Comparison of ENCODE assay signal across 8 cellular contexts in genomic region chr7:55964802-55965470, GRCh38. TPM values are rescaled to one million over a fixed set of nuclear protein-coding genes. Genes with fewer than 3 reads are reported as not detected.
DNase-seq lines count a peak whose midpoint lies in the region; ATAC-seq and TF ChIP-seq lines count a peak whose summit lies in the region.

No MANE protein-coding gene starts in this region.

- intact Hi-C loops in activated T-helper 1 cell treated with anti-CD3 and anti-CD28 coated beads, Interleukin-12 subunit alpha, Interleukin-12 subunit beta, Interleukin-2, Interleukin-4 antibody, amounts not matched to agents 30 ng/mL and 10 ng/mL and 1 ng/mL, durations not matched to agents 14 hours and 24 hours and 36 hours (cut with micrococcal nuclease) = loop anchor here (1.0 to 10.0 kb wide), 6 partner anchors 14 to 530 kb away; partner anchors contain the start of genes CCT6A, CHCHD2, MRPS17 and PSPH

- H3F3A ChIP-seq in neural cell (ENCODE audit: insufficient read depth, low read length, poor library complexity, severe bottlenecking) = no peaks in the 10 kb centered on the region

- peaks cover 34% of the 10 kb centered on the region for H3K79me2 ChIP-seq in neural cell (replicated peaks; ENCODE audit: insufficient read depth, low read length)

- no peaks in the 10 kb centered on the region for H3K27me3 ChIP-seq in neural cell (ENCODE audit: insufficient read depth, low read depth, low read length)

- H3K4me3 ChIP-seq in fibroblast of villous mesenchyme (ENCODE audit: low read depth, low read length) = peak overlapping the region; percentile 62
- H3K4me3 ChIP-seq in neural cell (ENCODE audit: low read length) = peak overlapping the region; percentile 86

- H2AFZ ChIP-seq in neural cell (ENCODE audit: low read depth, low read length) = peak overlapping the region; percentile 45

- no peaks in the 10 kb centered on the region for H3K36me3 ChIP-seq in neural cell (ENCODE audit: insufficient read depth, low read length)

- no peaks in the 10 kb centered on the region for H4K20me1 ChIP-seq in neural cell (ENCODE audit: insufficient read depth)

- no peaks in the 10 kb centered on the region for H3K9me3 Mint-ChIP-seq in activated T-helper 1 cell treated with anti-CD3 and anti-CD28 coated beads, Interleukin-12 subunit alpha, Interleukin-12 subunit beta, Interleukin-2, Interleukin-4 antibody, amounts not matched to agents 30 ng/mL and 10 ng/mL and 1 ng/mL, durations not matched to agents 14 hours and 24 hours and 36 hours

- no peaks in the 10 kb centered on the region for H3K9me2 ChIP-seq in neural cell (ENCODE audit: insufficient read depth, low read length)

- peak overlapping the region; percentile 84 for H3K9ac ChIP-seq in neural cell (ENCODE audit: low read length)

- peaks cover 26% of the 10 kb centered on the region for H3K4me1 Mint-ChIP-seq in activated T-helper 1 cell treated with anti-CD3 and anti-CD28 coated beads, Interleukin-12 subunit alpha, Interleukin-12 subunit beta, Interleukin-2, Interleukin-4 antibody, amounts not matched to agents 30 ng/mL and 10 ng/mL and 1 ng/mL, durations not matched to agents 14 hours and 24 hours and 36 hours (ENCODE audit: low read depth)

- peak overlapping the region; percentile 82 for H3K4me2 ChIP-seq in neural cell (ENCODE audit: low read length)

- peaks cover 3% of the 10 kb centered on the region for H3K9me3 ChIP-seq in neural cell (ENCODE audit: low read length)

- peak overlapping the region; percentile 89 for H3K27ac Mint-ChIP-seq in activated T-helper 1 cell treated with anti-CD3 and anti-CD28 coated beads, Interleukin-12 subunit alpha, Interleukin-12 subunit beta, Interleukin-2, Interleukin-4 antibody, amounts not matched to agents 30 ng/mL and 10 ng/mL and 1 ng/mL, durations not matched to agents 14 hours and 24 hours and 36 hours

- DNase-seq in AG20443 (ENCODE audit: low spot score) (peak; percentile 92), NOMO-1 treated with DMSO at 0.1 percent for 48 hours (lab: John Stamatoyannopoulos, UW; ENCODE audit: unreplicated experiment) (peak; percentile 75), fibroblast of villous mesenchyme (ENCODE audit: low read depth) (peak; percentile 59), substantia nigra (lab: John Stamatoyannopoulos, UW) (peak in 47 of 49 donors; percentile 15 to 82 (median 61))
- peak; percentile 45 for DNase-seq in activated T-helper 1 cell treated with anti-CD3 and anti-CD28 coated beads, Interleukin-12 subunit alpha, Interleukin-12 subunit beta, Interleukin-2, Interleukin-4 antibody, amounts not matched to agents 30 ng/mL and 10 ng/mL and 1 ng/mL, durations not matched to agents 14 hours and 24 hours and 36 hours (ENCODE audit: low spot score)

- no peak for TF ChIP-seq EP300 in neural cell (conservative IDR thresholded peaks at IDR 0.05; ENCODE audit: poor library complexity, severe bottlenecking)

- TF ChIP-seq CTCF in fibroblast of villous mesenchyme (IDR thresholded peaks at IDR 0.05; ENCODE audit: insufficient read depth, low read depth, low read length) (no peak), neural cell (IDR thresholded peaks at IDR 0.05; ENCODE audit: poor library complexity, severe bottlenecking) (no peak)

- no peaks in the 10 kb centered on the region for H3K27me3 Mint-ChIP-seq in activated T-helper 1 cell treated with anti-CD3 and anti-CD28 coated beads, Interleukin-12 subunit alpha, Interleukin-12 subunit beta, Interleukin-2, Interleukin-4 antibody, amounts not matched to agents 30 ng/mL and 10 ng/mL and 1 ng/mL, durations not matched to agents 14 hours and 24 hours and 36 hours (ENCODE audit: insufficient read depth)

- TF ChIP-seq RAD21 in neural cell (conservative IDR thresholded peaks at IDR 0.05) = no peak

- peaks cover 11% of the 10 kb centered on the region for H3K36me3 Mint-ChIP-seq in activated T-helper 1 cell treated with anti-CD3 and anti-CD28 coated beads, Interleukin-12 subunit alpha, Interleukin-12 subunit beta, Interleukin-2, Interleukin-4 antibody, amounts not matched to agents 30 ng/mL and 10 ng/mL and 1 ng/mL, durations not matched to agents 14 hours and 24 hours and 36 hours (ENCODE audit: low read depth)

- peak; percentile 67 for ATAC-seq in GM18868 (IDR thresholded peaks at IDR 0.05; ENCODE audit: unreplicated experiment)
- peak; percentile 66 for ATAC-seq in HG03095 (IDR thresholded peaks at IDR 0.05; ENCODE audit: unreplicated experiment)

- H3K27ac ChIP-seq in neural cell (ENCODE audit: low read length) = peak overlapping the region; percentile 37
- H3K27ac ChIP-seq in substantia nigra (ENCODE audit: low read depth, low read length, poor library complexity, severe bottlenecking) = peak overlapping the region; percentile 90

- H3K4me3 Mint-ChIP-seq in activated T-helper 1 cell treated with anti-CD3 and anti-CD28 coated beads, Interleukin-12 subunit alpha, Interleukin-12 subunit beta, Interleukin-2, Interleukin-4 antibody, amounts not matched to agents 30 ng/mL and 10 ng/mL and 1 ng/mL, durations not matched to agents 14 hours and 24 hours and 36 hours = peak overlapping the region; percentile 88

TF ChIP-seq in neural cell, 6 proteins besides CTCF, POLR2A, EP300 and RAD21:
- TF ChIP-seq POLR2AphosphoS5 (IDR thresholded peaks at IDR 0.05) (no peak), TAF1 (IDR thresholded peaks at IDR 0.05; ENCODE audit: low read depth) (no peak), EZH2 (IDR thresholded peaks at IDR 0.05; ENCODE audit: borderline replicate concordance, insufficient read depth, low read length, poor library complexity, severe bottlenecking) (no peak), MXI1 (conservative IDR thresholded peaks at IDR 0.05; ENCODE audit: poor library complexity, severe bottlenecking) (no peak), REST (IDR thresholded peaks at IDR 0.05; ENCODE audit: borderline replicate concordance) (no peak), SMC3 (conservative IDR thresholded peaks at IDR 0.05; ENCODE audit: poor library complexity) (no peak)
TF ChIP-seq in neural cell: peak in this region for 0.

RNA-seq across cellular contexts. Expression of gene NIPSNAP2, which starts 0.6 kb away (rescaled TPM):
- total RNA-seq in activated T-helper 1 cell treated with anti-CD3 and anti-CD28 coated beads, Interleukin-12 subunit alpha, Interleukin-12 subunit beta, Interleukin-2, Interleukin-4 antibody, amounts not matched to agents 30 ng/mL and 10 ng/mL and 1 ng/mL, durations not matched to agents 14 hours and 24 hours and 36 hours = 49.4 and 50.0 TPM in 2 replicates
- 39.7 and 53.1 TPM in 2 replicates for total RNA-seq in fibroblast of villous mesenchyme
- polyA plus RNA-seq in neural cell = 83.3 and 87.0 TPM in 2 replicates
- 55.3 and 66.7 TPM in 2 replicates for polyA minus RNA-seq in neural cell

RNA-seq across cellular contexts. Expression of gene MRPS17, which starts 13.3 kb away (rescaled TPM):
- 38.2 and 39.3 TPM in 2 replicates for total RNA-seq in activated T-helper 1 cell treated with anti-CD3 and anti-CD28 coated beads, Interleukin-12 subunit alpha, Interleukin-12 subunit beta, Interleukin-2, Interleukin-4 antibody, amounts not matched to agents 30 ng/mL and 10 ng/mL and 1 ng/mL, durations not matched to agents 14 hours and 24 hours and 36 hours
- total RNA-seq in fibroblast of villous mesenchyme = 12.9 and 16.0 TPM in 2 replicates
- 20.0 and 20.5 TPM in 2 replicates for polyA plus RNA-seq in neural cell
- polyA minus RNA-seq in neural cell = 11.2 and 12.9 TPM in 2 replicates

Comparison
In these comparisons a context has a peak if more than half of its experiments do, and no peak if none do; other contexts are left out.
1. Peak in every context shown above with its lines: DNase-seq, ATAC-seq, H3K4me3 ChIP-seq and H3K27ac ChIP-seq.